ENCODE assay signal across 9 cellular contexts in genomic region chr15:34610388-34610787, GRCh38. TPM values are rescaled to one million over a fixed set of nuclear protein-coding genes. Genes with fewer than 3 reads are reported as not detected.
DNase-seq lines count a peak whose midpoint lies in the region; ATAC-seq, FAIRE-seq and TF ChIP-seq lines count a peak whose summit lies in the region.
"Had no signal": no experiment of that assay in that cellular context is flagged by ENCODE, and none has a peak within 500 bp of the region (broad histone marks: within the 10 kb centered on the region; RNA-seq: fewer than 3 reads in every experiment).

No MANE protein-coding gene starts in this region.

- H4K20me1 ChIP-seq in H1 (replicated peaks in 1 of 2; ENCODE audit: control insufficient read depth in 1 of 2, insufficient read depth in 2 of 2, low read length in 2 of 2): no peaks in the 10 kb centered on the region

- no peak overlapping the region for H2AFZ ChIP-seq in H1 (ENCODE audit: low read length)

- no peak overlapping the region for H2BK12ac ChIP-seq in H1 (ENCODE audit: low read depth, low read length)

- H3K23me2 ChIP-seq in H1 (ENCODE audit: low read depth, low read length): no peaks in the 10 kb centered on the region

- no peak overlapping the region for H2BK120ac ChIP-seq in H1 (replicated peaks; ENCODE audit: low read depth, low read length)

- intact Hi-C loops in Right ventricle myocardium inferior (cut with DNase I): no loop called here

- no peak overlapping the region for H3K18ac ChIP-seq in H1 (ENCODE audit: extremely low read depth, low read length)

- H3K4ac ChIP-seq in H1 (replicated peaks; ENCODE audit: insufficient read length, low read depth, low read length): no peak overlapping the region

- no peaks in the 10 kb centered on the region for H3K79me2 ChIP-seq in H1 (ENCODE audit: control insufficient read depth in 1 of 2, insufficient read depth in 2 of 2, low read length in 2 of 2)

- no peak overlapping the region for H3K4me2 ChIP-seq in H1 (ENCODE audit: insufficient read depth in 1 of 2, low read depth in 2 of 2, low read length in 2 of 2)

- TF ChIP-seq POLR2A in H1 (IDR thresholded peaks at IDR 0.05; ENCODE audit: control extremely low read depth in 1 of 2, low read depth in 2 of 2, low read length in 2 of 2): no peak

- H4K91ac ChIP-seq in H1 (replicated peaks; ENCODE audit: insufficient read length, low read length): no peak overlapping the region

- H3K79me1 ChIP-seq in H1 (ENCODE audit: low read depth, low read length): no peaks in the 10 kb centered on the region

- FAIRE-seq in H1 (lab: Jason Lieb, UNC): no peak

- no peak overlapping the region for H4K8ac ChIP-seq in H1 (ENCODE audit: extremely low read depth, insufficient read depth, low read length)

- no peak overlapping the region for H3K14ac ChIP-seq in H1 (ENCODE audit: insufficient read length)

- H3K9me3 ChIP-seq in cardiac muscle cell (ENCODE audit: low read depth): no peaks in the 10 kb centered on the region
- no peaks in the 10 kb centered on the region for H3K9me3 ChIP-seq in H1 (ENCODE audit: insufficient read depth in 2 of 2, low read depth in 1 of 2, low read length in 1 of 2)

- no peak overlapping the region for H2BK20ac ChIP-seq in H1 (ENCODE audit: low read length)

- TF ChIP-seq CTCF in cardiac muscle cell (IDR thresholded peaks at IDR 0.05; ENCODE audit: low read depth, low read length) (peak; percentile 12), H1 (IDR thresholded peaks at IDR 0.05; ENCODE audit: control extremely low read depth in 1 of 3, insufficient read depth in 1 of 3, low read depth in 1 of 3, low read length in 3 of 3) (peak in 1 of 3 experiments; percentile 32; a peak in 2 of 4 replicates)

- H3K23ac ChIP-seq in H1 (ENCODE audit: insufficient read length): no peak overlapping the region

- H2BK5ac ChIP-seq in H1 (ENCODE audit: low read depth, low read length): no peak overlapping the region

- H3K4me1 ChIP-seq in cardiac muscle cell (ENCODE audit: low read depth) (peaks cover 35% of the 10 kb centered on the region), H1 (replicated peaks in 1 of 4; ENCODE audit: control insufficient read depth in 3 of 4, insufficient read depth in 4 of 4, low read length in 3 of 4) (no peaks in the 10 kb centered on the region)

- no peak overlapping the region for H2AK5ac ChIP-seq in H1 (ENCODE audit: low read depth, low read length)

- peak overlapping the region; percentile 93 for H3K27ac ChIP-seq in cardiac muscle cell
- no peak overlapping the region for H3K27ac ChIP-seq in H1 (ENCODE audit: low read depth, low read length)

- TF ChIP-seq EP300 in H1 (IDR thresholded peaks at IDR 0.05; ENCODE audit: borderline replicate concordance in 1 of 2, low read depth in 2 of 2, low read length in 2 of 2): no peak

- H3K56ac ChIP-seq in H1 (replicated peaks; ENCODE audit: insufficient read length, low read depth, low read length): no peak overlapping the region

- H3K4me3 ChIP-seq in cardiac muscle cell (no peak overlapping the region), H1 (ENCODE audit: extremely low read depth in 1 of 4, insufficient read depth in 2 of 4, low read depth in 3 of 4, low read length in 4 of 4) (no peak overlapping the region)

- no peaks in the 10 kb centered on the region for H3K36me3 ChIP-seq in cardiac muscle cell
- no peaks in the 10 kb centered on the region for H3K36me3 ChIP-seq in H1 (ENCODE audit: control insufficient read depth in 2 of 4, insufficient read depth in 4 of 4, low read length in 3 of 4)

- peak; percentile 41 to 49 for TF ChIP-seq RAD21 in H1 (IDR thresholded peaks at IDR 0.05 in 1 of 2, conservative IDR thresholded peaks at IDR 0.05 in 1 of 2; ENCODE audit: low read depth in 2 of 2, low read length in 2 of 2)

- H4K5ac ChIP-seq in H1 (ENCODE audit: insufficient read length, low read depth, low read length): no peak overlapping the region

- DNase-seq in cardiac muscle cell (ENCODE audit: low read depth in 1 of 2, low spot score in 1 of 2) (peak in 1 of 2 donors; percentile 24), Right ventricle myocardium inferior (ENCODE audit: missing footprints) (no peak), NCI-H460 (ENCODE audit: extremely low read depth, low read depth) (peak; percentile 11), H1 (ENCODE audit: low read depth in 1 of 2, low spot score in 2 of 2) (no peak), stromal cell of bone marrow (ENCODE audit: low read depth) (peak; percentile 6)
- DNase-seq in activated CD4-positive, alpha-beta T cell treated with anti-CD3 and anti-CD28 coated beads, Interleukin-2, amount 50 U/mL, for 48 hours: no peak
- DNase-seq: naive B cell had no signal

- no peaks in the 10 kb centered on the region for H3K27me3 ChIP-seq in cardiac muscle cell
- no peaks in the 10 kb centered on the region for H3K27me3 ChIP-seq in H1 (replicated peaks in 1 of 4; ENCODE audit: control insufficient read depth in 3 of 4, extremely low read depth in 1 of 4, insufficient read depth in 3 of 4, low read length in 3 of 4)

- H2BK15ac ChIP-seq in H1 (ENCODE audit: low read length): no peak overlapping the region

- CTCF ChIA-PET in H1 (lab: Charles Lee; ENCODE audit: partially characterized antibody): interaction anchor here (0.6 to 2.0 kb wide), 10 partner anchors 9 to 251 kb away, joined by 3 to 6 read pairs (median 3); no protein-coding TSS in a partner anchor

- ATAC-seq in Right ventricle myocardium inferior: no peak
- no peak for ATAC-seq in HG02981 (IDR thresholded peaks at IDR 0.05; ENCODE audit: unreplicated experiment)
- no peak for ATAC-seq in HG02798 (IDR thresholded peaks at IDR 0.05; ENCODE audit: poor library complexity, unreplicated experiment)

- POLR2A ChIA-PET in H1 (lab: Charles Lee; ENCODE audit: partially characterized antibody): interaction anchor here (0.6 kb wide), 1 partner anchor 239 kb away, joined by 4 read pairs; no protein-coding TSS in a partner anchor

- no peak overlapping the region for H3K9ac ChIP-seq in H1 (replicated peaks in 1 of 4; ENCODE audit: extremely low read depth in 1 of 4, low read depth in 3 of 4, low read length in 3 of 4)

TF ChIP-seq in H1, 55 proteins besides CTCF, POLR2A, EP300 and RAD21 (continues in another document):
- TF ChIP-seq CTBP2 (IDR thresholded peaks at IDR 0.05; ENCODE audit: borderline replicate concordance, insufficient read depth, insufficient read length, low read length) (no peak), JUN (IDR thresholded peaks at IDR 0.05; ENCODE audit: low read depth, low read length) (no peak), MAX (IDR thresholded peaks at IDR 0.05) (no peak), TAF1 (IDR thresholded peaks at IDR 0.05; ENCODE audit: low read depth, low read length) (no peak), POLR2AphosphoS5 (IDR thresholded peaks at IDR 0.05; ENCODE audit: low read depth, low read length) (no peak), CHD1 (IDR thresholded peaks at IDR 0.05; ENCODE audit: low read depth, low read length) (no peak), ATF3 (IDR thresholded peaks at IDR 0.05; ENCODE audit: insufficient read depth, low read depth, low read length) (no peak), BACH1 (IDR thresholded peaks at IDR 0.05; ENCODE audit: low read length) (no peak), ZNF274 (IDR thresholded peaks at IDR 0.05; ENCODE audit: borderline replicate concordance, extremely low read depth, low read length) (no peak), CBX8 (IDR thresholded peaks at IDR 0.05; ENCODE audit: borderline replicate concordance, low read depth, low read length) (no peak), RXRA (IDR thresholded peaks at IDR 0.05; ENCODE audit: insufficient read depth, low read depth, low read length) (no peak), BCL11A (IDR thresholded peaks at IDR 0.05; ENCODE audit: low read depth in 2 of 2, low read length in 2 of 2) (no peak), SRF (IDR thresholded peaks at IDR 0.05; ENCODE audit: low read depth, low read length) (no peak), ATF2 (IDR thresholded peaks at IDR 0.05; ENCODE audit: low read length) (no peak), TEAD4 (IDR thresholded peaks at IDR 0.05; ENCODE audit: low read depth, low read length) (no peak), CEBPB (IDR thresholded peaks at IDR 0.05; ENCODE audit: low read depth, low read length) (no peak), GABPA (IDR thresholded peaks at IDR 0.05; ENCODE audit: borderline replicate concordance, insufficient read depth, low read length) (no peak)

RNA-seq across cellular contexts. Expression of gene GOLGA8B, which starts 26.9 kb away (rescaled TPM):
- total RNA-seq in cardiac muscle cell (82.3 and 139 TPM in 2 replicates), Right ventricle myocardium inferior (7.1 TPM)
- polyA plus RNA-seq in cardiac muscle cell (84.1 and 86.8 TPM in 2 replicates), H1 (2011; rRNA removed) (14.0 and 14.1 TPM in 2 replicates)
- 31.7 and 55.3 TPM in 2 replicates for total RNA-seq in NCI-H460 (2014; rRNA removed; shearing (Covaris generic))
- polyA plus RNA-seq in NCI-H460 (2014; cell fraction: nucleus; rRNA removed): 306 and 365 TPM in 2 replicates
- total RNA-seq in H1 (2021; fragmentation: NEBNext Ultra II Directional; extraction: Animal tissue kit (Norgen Biotek cat#: 25700)): 23.3 and 30.0 TPM in 2 replicates
- 33.6 TPM for polyA plus RNA-seq in H1 (2011; cell fraction: cytosol; rRNA removed)
- polyA plus RNA-seq in H1 (2011; cell fraction: nucleus; rRNA removed): 64.6 TPM
- 26.4 to 46.2 TPM (median 34.6 TPM) in 4 replicates for polyA plus RNA-seq in H1 (2012, experiment 1 of 2)
- 1.5 TPM for polyA plus RNA-seq in H1 (2012, experiment 2 of 2)
- polyA plus RNA-seq in H1 (2013, experiment 1 of 2): 19.8 TPM
- 16.7 TPM for polyA plus RNA-seq in H1 (2013, experiment 2 of 2)
- polyA minus RNA-seq in H1 (2011; rRNA and poly(A)+ RNA removed): 5.7 and 6.6 TPM in 2 replicates
- polyA minus RNA-seq in H1 (2011; cell fraction: cytosol; rRNA and poly(A)+ RNA removed): 10.1 TPM
- polyA minus RNA-seq in H1 (2011; cell fraction: nucleus; rRNA and poly(A)+ RNA removed): 17.7 TPM

Comparison
In these comparisons a context has a peak if more than half of its experiments do, and no peak if none do; other contexts are left out.
1. DNase-seq: peak in NCI-H460 (single experiment) and stromal cell of bone marrow (single experiment); none in Right ventricle myocardium inferior (single experiment), H1 (0 of 2) and activated CD4-positive, alpha-beta T cell treated with anti-CD3 and anti-CD28 coated beads, Interleukin-2, amount 50 U/mL, for 48 hours (0 of 2).